In the genomic region with DNA sequence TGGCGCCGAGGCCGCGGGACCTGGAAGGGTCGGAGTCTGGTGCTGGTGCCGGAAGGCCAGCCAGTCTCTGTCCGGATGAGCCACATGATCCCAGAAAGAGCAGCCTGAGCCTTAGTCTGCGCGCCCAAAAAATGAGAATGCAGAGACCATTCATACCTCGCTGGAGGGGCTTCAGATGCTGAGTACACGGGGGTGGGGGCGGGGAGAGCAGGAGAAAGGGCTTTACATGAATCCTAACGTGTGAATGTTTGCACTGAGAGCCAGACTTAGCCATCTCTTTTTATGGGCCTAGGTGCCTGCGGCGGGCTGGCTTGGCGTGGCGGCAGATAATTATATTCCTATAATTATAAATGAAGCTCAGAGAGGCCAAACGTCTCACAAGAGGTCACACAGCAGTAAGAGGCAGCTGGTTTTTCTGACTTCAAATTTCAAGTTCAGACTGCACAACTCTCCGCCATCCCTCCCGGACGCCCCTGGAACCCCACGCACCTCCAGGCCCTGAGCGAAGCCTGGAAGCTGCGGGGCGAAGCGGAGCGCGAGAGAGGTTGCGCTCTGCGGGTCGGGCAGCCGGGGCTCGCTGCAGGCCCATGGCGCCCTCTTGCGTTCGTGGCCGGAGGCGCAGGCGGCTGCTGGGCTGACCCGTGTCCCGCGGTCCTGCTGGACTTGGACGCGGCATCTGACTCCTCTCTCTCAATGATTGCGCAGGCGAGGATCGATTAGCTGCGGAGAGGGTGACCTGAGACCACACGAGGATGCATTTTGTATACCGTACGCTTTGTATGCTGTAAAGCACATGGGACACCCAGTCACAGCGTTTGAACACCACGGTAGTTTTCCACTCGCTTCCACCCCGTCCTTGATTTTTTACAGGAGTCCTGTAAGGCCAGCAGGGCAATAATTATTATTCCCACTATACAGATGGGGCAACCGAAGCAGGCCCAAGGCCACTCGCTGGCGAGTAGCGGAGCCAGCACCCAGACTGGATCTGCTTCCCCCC, we compare ENCODE assay signal across 8 cellular contexts.
DNase-seq lines count a peak whose midpoint lies in the region; ATAC-seq and TF ChIP-seq lines count a peak whose summit lies in the region.

No MANE protein-coding gene starts in this region.

- no peak overlapping the region for H3K9ac ChIP-seq in OCI-LY3 (ENCODE audit: low read length)

- no peak overlapping the region for H3K27ac Mint-ChIP-seq in naive B cell
- H3K27ac Mint-ChIP-seq in stimulated activated memory B cell treated with anti-CD40 and anti-IgM and Interleukin-4, amounts not matched to agents 10 μg/mL and 1 μg/mL and 100 μg/mL, for 72 hours, result no peak overlapping the region

- no peak overlapping the region for H2AFZ ChIP-seq in OCI-LY3 (ENCODE audit: low read depth, low read length)

- peaks cover 47 to 85% (median 69%) of the 10 kb centered on the region in 3 donors for H3K27me3 Mint-ChIP-seq in naive B cell
- H3K27me3 Mint-ChIP-seq in stimulated activated memory B cell treated with anti-CD40 and anti-IgM and Interleukin-4, amounts not matched to agents 10 μg/mL and 1 μg/mL and 100 μg/mL, for 72 hours, result peaks cover 82% of the 10 kb centered on the region

- H3K36me3 ChIP-seq in GM06990 (ENCODE audit: control insufficient read depth, insufficient read depth, low read length) (no peaks in the 10 kb centered on the region), OCI-LY3 (replicated peaks; ENCODE audit: low read depth, low read length) (no peaks in the 10 kb centered on the region)

- H3K27ac ChIP-seq in OCI-LY3 (ENCODE audit: low read length), result no peak overlapping the region

- peaks cover 3% of the 10 kb centered on the region; the same call in 1 of the 2 replicates for H3K4me1 ChIP-seq in OCI-LY3 (ENCODE audit: low read length)

- no peak overlapping the region for H3K4me3 ChIP-seq in GM06990 (replicated peaks; ENCODE audit: low read depth, low read length)
- peak overlapping the region; percentile 62 for H3K4me3 ChIP-seq in OCI-LY3 (ENCODE audit: low read length)
- H3K4me3 ChIP-seq in fibroblast of mammary gland (ENCODE audit: control insufficient read depth, low read depth, low read length), result no peak overlapping the region

- H3K9me3 Mint-ChIP-seq in naive B cell, result peaks cover 0 to 2% (median 0%) of the 10 kb centered on the region in 7 donors
- H3K9me3 Mint-ChIP-seq in stimulated activated memory B cell treated with anti-CD40 and anti-IgM and Interleukin-4, amounts not matched to agents 10 μg/mL and 1 μg/mL and 100 μg/mL, for 72 hours, result no peaks in the 10 kb centered on the region

- peak overlapping the region; percentile 71 for H3K4me2 ChIP-seq in OCI-LY3 (ENCODE audit: low read length)

- H3K4me1 Mint-ChIP-seq in naive B cell, result peaks cover 7 to 16% (median 10%) of the 10 kb centered on the region in 3 donors
- H3K4me1 Mint-ChIP-seq in stimulated activated memory B cell treated with anti-CD40 and anti-IgM and Interleukin-4, amounts not matched to agents 10 μg/mL and 1 μg/mL and 100 μg/mL, for 72 hours, result peaks cover 31% of the 10 kb centered on the region

- peak overlapping the region in 5 of 8 donors; percentile 45 to 83 (median 59) for H3K4me3 Mint-ChIP-seq in naive B cell
- peak overlapping the region; percentile 59 for H3K4me3 Mint-ChIP-seq in stimulated activated memory B cell treated with anti-CD40 and anti-IgM and Interleukin-4, amounts not matched to agents 10 μg/mL and 1 μg/mL and 100 μg/mL, for 72 hours

- DNase-seq in GM06990 (ENCODE audit: extremely low read depth, insufficient read length) (peak; percentile 67), fibroblast of mammary gland (ENCODE audit: low read depth) (peak; percentile 42), naive B cell (peak; percentile 41)
- DNase-seq in activated T-helper 1 cell treated with anti-CD3 and anti-CD28 coated beads, Interleukin-2, amount 50 U/mL, for 16 hours (ENCODE audit: low read depth in 1 of 2, low spot score in 1 of 2), result peak; percentile 48 to 50

- H4K20me1 ChIP-seq in OCI-LY3 (ENCODE audit: insufficient read depth, low read length), result no peaks in the 10 kb centered on the region

- no peaks in the 10 kb centered on the region; the same call in none of the 2 replicates for H3K27me3 ChIP-seq in GM06990 (replicated peaks; ENCODE audit: control insufficient read depth, insufficient read depth, low read length)
- peaks cover 10% of the 10 kb centered on the region; the same call in 1 of the 2 replicates for H3K27me3 ChIP-seq in OCI-LY3 (ENCODE audit: low read depth, low read length)

- ATAC-seq in HG03066 (IDR thresholded peaks at IDR 0.05; ENCODE audit: low read depth, unreplicated experiment), result peak; percentile 66
- ATAC-seq in naive B cell (ENCODE audit: low read depth in 2 of 2), result peak; percentile 46 to 50
- peak; percentile 43 for ATAC-seq in stimulated activated memory B cell treated with anti-CD40 and anti-IgM and Interleukin-4, amounts not matched to agents 10 μg/mL and 1 μg/mL and 100 μg/mL, for 72 hours
- ATAC-seq in GM18517 (IDR thresholded peaks at IDR 0.05; ENCODE audit: unreplicated experiment), result no peak

- no peaks in the 10 kb centered on the region for H3K36me3 Mint-ChIP-seq in naive B cell
- no peaks in the 10 kb centered on the region for H3K36me3 Mint-ChIP-seq in stimulated activated memory B cell treated with anti-CD40 and anti-IgM and Interleukin-4, amounts not matched to agents 10 μg/mL and 1 μg/mL and 100 μg/mL, for 72 hours

- no peaks in the 10 kb centered on the region for H3K79me2 ChIP-seq in OCI-LY3 (ENCODE audit: low read length)

- peak; percentile 94 for TF ChIP-seq CTCF in GM06990 (IDR thresholded peaks at IDR 0.05; ENCODE audit: insufficient read depth, low read length, poor library complexity, severe bottlenecking)
- peak; percentile 72 for TF ChIP-seq CTCF in OCI-LY3 (IDR thresholded peaks at IDR 0.05; ENCODE audit: low read depth, low read length)
- TF ChIP-seq CTCF in fibroblast of mammary gland (conservative IDR thresholded peaks at IDR 0.05; ENCODE audit: control insufficient read depth, insufficient read depth, low read depth, low read length), result peak; percentile 68

- no peaks in the 10 kb centered on the region for H3K9me3 ChIP-seq in OCI-LY3 (ENCODE audit: insufficient read depth, low read length)
